Comparison of ENCODE assay signal across 8 cellular contexts in the genomic region with DNA sequence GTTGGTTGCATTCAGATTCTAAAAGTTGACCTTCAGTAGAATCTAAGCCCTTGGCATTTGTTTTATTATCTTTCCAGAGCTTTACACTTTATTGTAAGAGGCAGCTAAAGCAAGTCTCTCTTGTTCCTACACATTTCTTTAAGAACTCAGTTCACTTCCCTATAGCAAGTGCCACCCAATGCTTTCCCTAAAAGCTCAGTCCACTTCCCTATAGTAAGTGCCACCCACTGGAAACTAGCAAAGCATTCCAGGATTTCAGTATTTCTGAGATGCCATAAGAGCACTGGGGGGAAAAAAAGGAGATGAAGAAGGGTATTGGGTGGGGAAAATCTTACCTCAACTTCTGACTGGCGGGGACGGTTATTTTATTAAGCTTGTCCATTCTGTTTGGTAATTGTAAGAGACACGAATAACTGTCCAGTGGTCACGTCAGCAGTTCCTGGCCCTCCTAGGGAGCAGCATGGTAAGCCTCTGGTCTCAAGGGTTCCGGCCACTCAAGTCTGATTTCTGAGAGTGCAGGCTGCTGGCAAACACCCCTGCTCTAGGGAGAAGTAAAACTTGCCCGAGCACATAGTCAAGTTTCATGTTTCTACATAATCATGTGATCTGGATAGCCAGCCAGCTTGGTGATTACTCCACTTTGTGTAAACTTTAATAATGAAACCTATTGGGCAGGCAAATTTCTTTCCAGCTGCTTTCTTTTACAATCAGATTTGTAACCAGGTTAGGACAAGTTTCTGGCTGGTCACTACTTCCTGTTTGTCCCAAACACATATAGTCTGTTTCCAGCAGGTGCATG. TPM values are rescaled to one million over a fixed set of nuclear protein-coding genes. Genes with fewer than 3 reads are reported as not detected.
DNase-seq lines count a peak whose midpoint lies in the region; ATAC-seq and TF ChIP-seq lines count a peak whose summit lies in the region.
"Had no signal": no experiment of that assay in that cellular context is flagged by ENCODE, and none has a peak within 500 bp of the region (broad histone marks: within the 10 kb centered on the region; RNA-seq: fewer than 3 reads in every experiment).

BLNK (minus strand) TSS at position 553 of the 799 bp plus-strand sequence; CDS start at position 382, 171 bp downstream.

- no peaks in the 10 kb centered on the region for H3K27me3 ChIP-seq in CD4-positive, alpha-beta T cell (ENCODE audit: control insufficient read depth, insufficient read depth, low read length)

- H3K27me3 Mint-ChIP-seq in stimulated activated naive B cell treated with anti-CD40 and anti-IgM and Interleukin-4, amounts not matched to agents 10 μg/mL and 1 μg/mL and 100 μg/mL, for 72 hours: no peaks in the 10 kb centered on the region
- peaks cover 13% of the 10 kb centered on the region for H3K27me3 Mint-ChIP-seq in CD4-positive, alpha-beta T cell

- ATAC-seq in GM18868 (IDR thresholded peaks at IDR 0.05; ENCODE audit: unreplicated experiment) (peak; percentile 76), HG02798 (IDR thresholded peaks at IDR 0.05; ENCODE audit: poor library complexity, unreplicated experiment) (peak; percentile 71), left cardiac atrium (peak; percentile 82 to 92)
- ATAC-seq in stimulated activated naive B cell treated with anti-CD40 and anti-IgM and Interleukin-4, amounts not matched to agents 10 μg/mL and 1 μg/mL and 100 μg/mL, for 72 hours (replicated peaks): peak; percentile 73
- no peak for ATAC-seq in CD4-positive, alpha-beta T cell (ENCODE audit: poor library complexity)

- POLR2A ChIA-PET in CD4-positive, alpha-beta T cell (lab: Charles Lee): interaction anchor here (0.6 kb wide), 1 partner anchor 593 kb away, joined by 3 read pairs; no protein-coding TSS in a partner anchor

- CTCF ChIA-PET in CD4-positive, alpha-beta T cell (lab: Charles Lee): interaction anchor here (1.0 kb wide), 1 partner anchor 23 kb away, joined by 3 read pairs; no protein-coding TSS in a partner anchor

- H3K27ac Mint-ChIP-seq in stimulated activated naive B cell treated with anti-CD40 and anti-IgM and Interleukin-4, amounts not matched to agents 10 μg/mL and 1 μg/mL and 100 μg/mL, for 72 hours: peak within 1 kb of the TSS; percentile 97
- no peak within 1 kb of the TSS for H3K27ac Mint-ChIP-seq in CD4-positive, alpha-beta T cell

- intact Hi-C loops in left cardiac atrium (cut with DNase I): no loop called here
- intact Hi-C loops in CD4-positive, alpha-beta T cell (cut with DNase I, micrococcal nuclease): no loop called here

- peaks cover 46 to 74% of the 10 kb centered on the region in 2 donors for H3K4me1 Mint-ChIP-seq in stimulated activated naive B cell treated with anti-CD40 and anti-IgM and Interleukin-4, amounts not matched to agents 10 μg/mL and 1 μg/mL and 100 μg/mL, for 72 hours
- no peaks in the 10 kb centered on the region for H3K4me1 Mint-ChIP-seq in CD4-positive, alpha-beta T cell (ENCODE audit: low read depth)

- DNase-seq in NOMO-1 (lab: John Stamatoyannopoulos, UW; ENCODE audit: unreplicated experiment in 2 of 2): peak; percentile 66 to 93
- peak; percentile 51 for DNase-seq in left cardiac atrium
- peak; percentile 65 for DNase-seq in stimulated activated naive B cell treated with anti-CD40 and anti-IgM and Interleukin-4, amounts not matched to agents 10 μg/mL and 1 μg/mL and 100 μg/mL, for 72 hours
- no peak for DNase-seq in activated effector memory CD4-positive, alpha-beta T cell treated with anti-CD3 and anti-CD28 coated beads, Interleukin-2, amount 50 U/mL, for 16 hours
- DNase-seq in CD4-positive, alpha-beta T cell: no peak

- no peak within 1 kb of the TSS for H3K27ac ChIP-seq in CD4-positive, alpha-beta T cell (ENCODE audit: low read depth, low read length)

- H3K36me3 Mint-ChIP-seq in stimulated activated naive B cell treated with anti-CD40 and anti-IgM and Interleukin-4, amounts not matched to agents 10 μg/mL and 1 μg/mL and 100 μg/mL, for 72 hours: peaks cover 29 to 35% of the 10 kb centered on the region in 2 donors
- H3K36me3 Mint-ChIP-seq in CD4-positive, alpha-beta T cell (ENCODE audit: low read depth): no peaks in the 10 kb centered on the region

- no peak for TF ChIP-seq CTCF in CD4-positive, alpha-beta T cell (IDR thresholded peaks at IDR 0.05)

- no peaks in the 10 kb centered on the region for H3K9me3 ChIP-seq in CD4-positive, alpha-beta T cell (ENCODE audit: control insufficient read depth, low read length)

- no peaks in the 10 kb centered on the region for H3K9me3 Mint-ChIP-seq in stimulated activated naive B cell treated with anti-CD40 and anti-IgM and Interleukin-4, amounts not matched to agents 10 μg/mL and 1 μg/mL and 100 μg/mL, for 72 hours
- H3K9me3 Mint-ChIP-seq in CD4-positive, alpha-beta T cell: no peaks in the 10 kb centered on the region

- H3K4me3 Mint-ChIP-seq in stimulated activated naive B cell treated with anti-CD40 and anti-IgM and Interleukin-4, amounts not matched to agents 10 μg/mL and 1 μg/mL and 100 μg/mL, for 72 hours: peak within 1 kb of the TSS; percentile 91 to 93
- no peak within 1 kb of the TSS for H3K4me3 Mint-ChIP-seq in CD4-positive, alpha-beta T cell

RNA-seq across cellular contexts. Expression of gene BLNK, which starts in this region (rescaled TPM):
- total RNA-seq in left cardiac atrium: 1 to 10 TPM; 1.2 to 3.4 TPM
- not detected for total RNA-seq in CD4-positive, alpha-beta T cell
- total RNA-seq: activated CD8-positive, alpha-beta memory T cell treated with anti-CD3 and anti-CD28 coated beads for 36 hours had no signal

Comparison
In these comparisons a context has a peak if more than half of its experiments do, and no peak if none do; other contexts are left out.
1. DNase-seq: peak in NOMO-1 (2 of 2), left cardiac atrium (single experiment) and stimulated activated naive B cell treated with anti-CD40 and anti-IgM and Interleukin-4, amounts not matched to agents 10 μg/mL and 1 μg/mL and 100 μg/mL, for 72 hours (single experiment); none in activated effector memory CD4-positive, alpha-beta T cell treated with anti-CD3 and anti-CD28 coated beads, Interleukin-2, amount 50 U/mL, for 16 hours (single experiment) and CD4-positive, alpha-beta T cell (0 of 10).